17 cellular contexts compared by ENCODE assay signal in the genomic region with DNA sequence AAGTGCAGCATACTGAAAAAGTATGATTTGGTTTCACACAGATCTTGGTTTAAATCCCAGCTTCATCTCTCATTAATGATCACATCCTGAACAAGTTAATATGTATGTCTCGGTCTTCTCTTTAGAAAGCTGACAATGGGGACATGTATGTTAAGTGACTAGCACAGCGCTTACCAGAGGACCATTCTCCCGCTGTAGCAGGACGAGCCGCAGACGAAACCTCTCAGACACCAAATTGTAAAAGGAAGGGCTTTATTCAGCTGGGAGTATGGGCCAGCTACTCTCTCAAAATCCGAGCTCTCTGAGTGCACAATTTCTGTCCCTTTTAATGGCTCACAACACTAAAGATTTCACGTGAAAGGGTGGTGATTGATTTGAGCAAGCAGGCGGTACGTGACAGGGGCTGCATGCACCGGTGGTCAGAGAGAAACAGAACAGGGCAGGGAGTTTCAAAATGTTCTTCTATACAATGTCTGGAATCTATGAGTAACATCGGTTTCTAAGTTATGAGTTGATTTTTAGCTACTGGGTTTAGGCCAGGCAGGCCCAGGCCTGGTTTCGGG.
"Had no signal": no experiment of that assay in that cellular context is flagged by ENCODE, and none has a peak within 500 bp of the region (broad histone marks: within the 10 kb centered on the region; RNA-seq: fewer than 3 reads in every experiment).

No MANE protein-coding gene starts in this region.

- H3K4me1 Mint-ChIP-seq: activated CD4-positive, alpha-beta memory T cell treated with anti-CD3 and anti-CD28 coated beads, Interleukin-2, amount 10 ng/mL, durations not matched to agents 7 days and 5 days; activated CD8-positive, alpha-beta memory T cell treated with anti-CD3 and anti-CD28 coated beads, Interleukin-2, amount 10 ng/mL, durations not matched to agents 7 days and 5 days; activated T-helper 17 cell treated with anti-CD3 and anti-CD28 coated beads, Interleukin-2, amount 50 U/mL, for 72 hours; stimulated activated naive B cell treated with anti-CD40 and anti-IgM and Interleukin-4, amounts not matched to agents 10 μg/mL and 1 μg/mL and 100 μg/mL, for 72 hours had no signal

- H3K4me3 Mint-ChIP-seq: activated CD4-positive, alpha-beta memory T cell treated with anti-CD3 and anti-CD28 coated beads, Interleukin-2, amount 10 ng/mL, durations not matched to agents 7 days and 5 days; activated CD8-positive, alpha-beta memory T cell treated with anti-CD3 and anti-CD28 coated beads, Interleukin-2, amount 10 ng/mL, durations not matched to agents 7 days and 5 days; activated T-helper 17 cell treated with anti-CD3 and anti-CD28 coated beads, Interleukin-2, amount 50 U/mL, for 72 hours; dendritic cell treated with granulocyte-macrophage colony-stimulating factor and Interleukin-4, amounts not matched to agents 40 ng/mL and 50 ng/mL, for 4 days; stimulated activated naive B cell treated with anti-CD40 and anti-IgM and Interleukin-4, amounts not matched to agents 10 μg/mL and 1 μg/mL and 100 μg/mL, for 72 hours had no signal

- H3K4me3 ChIP-seq: lower lobe of right lung, ovary, sigmoid colon, spleen had no signal

- H3K4me1 ChIP-seq: lower lobe of right lung, spleen had no signal

- H3K4me2 ChIP-seq: SK-N-SH had no signal

- H3K27ac ChIP-seq: lower lobe of right lung, ovary, spleen had no signal

- H3K9ac ChIP-seq: SK-N-SH had no signal

- FAIRE-seq: islet of Langerhans had no signal

- H3K36me3 Mint-ChIP-seq: activated CD8-positive, alpha-beta memory T cell treated with anti-CD3 and anti-CD28 coated beads, Interleukin-2, amount 10 ng/mL, durations not matched to agents 7 days and 5 days; stimulated activated naive B cell treated with anti-CD40 and anti-IgM and Interleukin-4, amounts not matched to agents 10 μg/mL and 1 μg/mL and 100 μg/mL, for 72 hours had no signal

- H3K9me3 Mint-ChIP-seq: activated CD4-positive, alpha-beta memory T cell treated with anti-CD3 and anti-CD28 coated beads, Interleukin-2, amount 10 ng/mL, durations not matched to agents 7 days and 5 days; activated T-helper 17 cell treated with anti-CD3 and anti-CD28 coated beads, Interleukin-2, amount 50 U/mL, for 72 hours; dendritic cell treated with granulocyte-macrophage colony-stimulating factor and Interleukin-4, amounts not matched to agents 40 ng/mL and 50 ng/mL, for 4 days; stimulated activated naive B cell treated with anti-CD40 and anti-IgM and Interleukin-4, amounts not matched to agents 10 μg/mL and 1 μg/mL and 100 μg/mL, for 72 hours had no signal

- H3K36me3 ChIP-seq: lower lobe of right lung, ovary, sigmoid colon, spleen had no signal

- H3K27ac Mint-ChIP-seq: activated CD4-positive, alpha-beta memory T cell treated with anti-CD3 and anti-CD28 coated beads, Interleukin-2, amount 10 ng/mL, durations not matched to agents 7 days and 5 days; activated CD8-positive, alpha-beta memory T cell treated with anti-CD3 and anti-CD28 coated beads, Interleukin-2, amount 10 ng/mL, durations not matched to agents 7 days and 5 days; activated T-helper 17 cell treated with anti-CD3 and anti-CD28 coated beads, Interleukin-2, amount 50 U/mL, for 72 hours; dendritic cell treated with granulocyte-macrophage colony-stimulating factor and Interleukin-4, amounts not matched to agents 40 ng/mL and 50 ng/mL, for 4 days; stimulated activated naive B cell treated with anti-CD40 and anti-IgM and Interleukin-4, amounts not matched to agents 10 μg/mL and 1 μg/mL and 100 μg/mL, for 72 hours had no signal

- DNase-seq: activated CD4-positive, alpha-beta memory T cell treated with anti-CD3 and anti-CD28 coated beads, Interleukin-2, amount 10 ng/mL, durations not matched to agents 7 days and 5 days; activated CD4-positive, alpha-beta T cell treated with anti-CD3 and anti-CD28 coated beads for 48 hours; activated CD4-positive, CD25-positive, alpha-beta regulatory T cell; activated CD8-positive, alpha-beta memory T cell treated with anti-CD3 and anti-CD28 coated beads, Interleukin-2, amount 10 ng/mL, durations not matched to agents 7 days and 5 days; activated naive CD4-positive, alpha-beta T cell treated with Interleukin-2 at 50 U/mL for 16 hours; anterior cingulate cortex; effector CD8-positive, alpha-beta T cell; left colon; lower lobe of right lung; ovary; sigmoid colon; SK-N-SH; spleen; stimulated activated naive B cell treated with anti-CD40 and anti-IgM and Interleukin-4, amounts not matched to agents 10 μg/mL and 1 μg/mL and 100 μg/mL, for 72 hours had no signal

- H3K27me3 ChIP-seq: ovary, sigmoid colon, spleen had no signal

- H3K9me3 ChIP-seq: lower lobe of right lung, ovary, sigmoid colon, SK-N-SH, spleen had no signal

- H3K9me2 ChIP-seq: SK-N-SH had no signal

- H3K27me3 Mint-ChIP-seq: activated CD4-positive, alpha-beta memory T cell treated with anti-CD3 and anti-CD28 coated beads, Interleukin-2, amount 10 ng/mL, durations not matched to agents 7 days and 5 days; activated CD8-positive, alpha-beta memory T cell treated with anti-CD3 and anti-CD28 coated beads, Interleukin-2, amount 10 ng/mL, durations not matched to agents 7 days and 5 days; activated T-helper 17 cell treated with anti-CD3 and anti-CD28 coated beads, Interleukin-2, amount 50 U/mL, for 72 hours; dendritic cell treated with granulocyte-macrophage colony-stimulating factor and Interleukin-4, amounts not matched to agents 40 ng/mL and 50 ng/mL, for 4 days; stimulated activated naive B cell treated with anti-CD40 and anti-IgM and Interleukin-4, amounts not matched to agents 10 μg/mL and 1 μg/mL and 100 μg/mL, for 72 hours had no signal
